ENCODE assay signal across 11 cellular contexts in genomic region chr5:174723979-174724483, GRCh38. TPM values are rescaled to one million over a fixed set of nuclear protein-coding genes. Genes with fewer than 3 reads are reported as not detected.
DNase-seq lines count a peak whose midpoint lies in the region; TF ChIP-seq lines count a peak whose summit lies in the region.
"Had no signal": no experiment of that assay in that cellular context is flagged by ENCODE, and none has a peak within 500 bp of the region (broad histone marks: within the 10 kb centered on the region; RNA-seq: fewer than 3 reads in every experiment).

No MANE protein-coding gene starts in this region.

- TF ChIP-seq EP300 in stomach (IDR thresholded peaks at IDR 0.05), result no peak

- H3K27me3 ChIP-seq in adipocyte (replicated peaks; ENCODE audit: control insufficient read depth, insufficient read depth, low read length) (peaks cover 56% of the 10 kb centered on the region), stomach (peaks cover 5 to 100% (median 76%) of the 10 kb centered on the region in 3 donors)

- TF ChIP-seq CTCF in stomach (IDR thresholded peaks at IDR 0.05), result no peak

- no peaks in the 10 kb centered on the region for H3K36me3 ChIP-seq in adipocyte (ENCODE audit: control insufficient read depth, insufficient read depth, low read length, severe bottlenecking)
- H3K36me3 ChIP-seq in stomach, result peaks cover 0 to under 1% (median 0%) of the 10 kb centered on the region in 4 donors
- H3K36me3 ChIP-seq: neutrophil had no signal

- peak overlapping the region; percentile 58 for H3K9ac ChIP-seq in adipocyte (ENCODE audit: low read length)

- H3K27ac ChIP-seq in stomach, result peak overlapping the region in 1 of 5 donors; percentile 81
- H3K27ac ChIP-seq: neutrophil had no signal

- DNase-seq in NCI-H82 (lab: John Stamatoyannopoulos, UW) (peak; percentile 52), NCI-H82 treated with DMSO at 0.1 percent for 48 hours (lab: John Stamatoyannopoulos, UW; ENCODE audit: unreplicated experiment) (no peak), adipocyte (ENCODE audit: low read depth) (peak; percentile 60), stomach (no peak), DMS79 (lab: John Stamatoyannopoulos, UW) (no peak), NCI-H2227 treated with DMSO at 0.1 percent for 48 hours (lab: John Stamatoyannopoulos, UW) (no peak), NCI-H146 treated with DMSO at 0.1 percent for 48 hours (lab: John Stamatoyannopoulos, UW; ENCODE audit: unreplicated experiment) (no peak)
- DNase-seq: ACHN; activated CD4-positive, CD25-positive, alpha-beta regulatory T cell had no signal

- intact Hi-C loops in stomach (cut with DNase I; ENCODE audit: low total_unique reads), result no loop called here

- TF ChIP-seq POLR2A in stomach (IDR thresholded peaks at IDR 0.05), result no peak

- H3K4me1 ChIP-seq in adipocyte (ENCODE audit: control insufficient read depth, insufficient read depth, low read length) (peaks cover 17% of the 10 kb centered on the region), stomach (peaks cover 16 to 49% (median 40%) of the 10 kb centered on the region in 4 donors)

- H3K4me3 ChIP-seq in adipocyte (ENCODE audit: low read length) (peak overlapping the region; percentile 82), iPS-18c (ENCODE audit: insufficient read depth, low read depth, low read length) (peak overlapping the region; percentile 52; the same call in 1 of the 2 replicates), stomach (peak overlapping the region; percentile 53 to 71 (median 59))

- H3K9me3 ChIP-seq in adipocyte (ENCODE audit: control insufficient read depth, low read length) (no peaks in the 10 kb centered on the region), iPS-18c (ENCODE audit: control insufficient read depth, insufficient read depth, low read length) (no peaks in the 10 kb centered on the region), stomach (no peaks in the 10 kb centered on the region)
- H3K9me3 ChIP-seq: neutrophil had no signal

- WGBS in stomach, 5 donors, result 1 to 2% (median 1%) methylated on average over 20 of the region's 20 CpGs

RNA-seq across cellular contexts. Expression of gene MSX2, which starts 0.4 kb away (rescaled TPM):
- total RNA-seq in stomach, result 1 to 10 TPM in 2 of 5 donors, under 1 TPM in 1, not detected in 2; 0.18 to 6.5 (median 4.0) TPM
- 1 to 10 TPM; 1.0 to 1.5 (median 1.3) TPM for polyA plus RNA-seq in stomach

Comparison
In these comparisons a context has a peak if more than half of its experiments do, and no peak if none do; other contexts are left out.
1. DNase-seq: peak in NCI-H82 (single experiment) and adipocyte (single experiment); none in NCI-H82 treated with DMSO at 0.1 percent for 48 hours (single experiment), stomach (single experiment), DMS79 (single experiment), NCI-H2227 treated with DMSO at 0.1 percent for 48 hours (single experiment) and NCI-H146 treated with DMSO at 0.1 percent for 48 hours (single experiment).
2. Peak in every context shown above with its lines, with median percentiles within 50 percentile points of each other: H3K4me3 ChIP-seq.